Comparison of ENCODE assay signal across 1 cellular context in the genomic region with DNA sequence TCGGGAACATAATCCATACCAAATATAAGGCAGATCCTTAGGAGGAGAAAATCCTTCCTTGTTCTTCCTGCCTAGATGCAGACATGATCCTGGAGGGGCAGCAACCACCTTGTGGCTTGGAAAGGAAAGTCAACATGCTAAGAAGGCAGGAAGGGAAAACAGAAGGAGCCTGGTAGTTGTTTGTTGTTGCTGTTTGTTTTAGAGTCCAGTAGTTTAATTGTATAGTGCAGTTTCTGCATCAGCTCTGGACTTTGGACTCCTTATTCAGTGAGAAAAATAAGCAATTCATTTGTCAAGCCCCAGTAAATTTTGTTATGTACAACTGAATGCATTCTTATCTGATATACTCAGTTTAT.
TF ChIP-seq lines count a peak whose summit lies in the region.

No MANE protein-coding gene starts in this region.

TF ChIP-seq in GM23338, 12 proteins besides CTCF, POLR2A, EP300 and RAD21 (continued from another document):
- TF ChIP-seq, protein P1, sequence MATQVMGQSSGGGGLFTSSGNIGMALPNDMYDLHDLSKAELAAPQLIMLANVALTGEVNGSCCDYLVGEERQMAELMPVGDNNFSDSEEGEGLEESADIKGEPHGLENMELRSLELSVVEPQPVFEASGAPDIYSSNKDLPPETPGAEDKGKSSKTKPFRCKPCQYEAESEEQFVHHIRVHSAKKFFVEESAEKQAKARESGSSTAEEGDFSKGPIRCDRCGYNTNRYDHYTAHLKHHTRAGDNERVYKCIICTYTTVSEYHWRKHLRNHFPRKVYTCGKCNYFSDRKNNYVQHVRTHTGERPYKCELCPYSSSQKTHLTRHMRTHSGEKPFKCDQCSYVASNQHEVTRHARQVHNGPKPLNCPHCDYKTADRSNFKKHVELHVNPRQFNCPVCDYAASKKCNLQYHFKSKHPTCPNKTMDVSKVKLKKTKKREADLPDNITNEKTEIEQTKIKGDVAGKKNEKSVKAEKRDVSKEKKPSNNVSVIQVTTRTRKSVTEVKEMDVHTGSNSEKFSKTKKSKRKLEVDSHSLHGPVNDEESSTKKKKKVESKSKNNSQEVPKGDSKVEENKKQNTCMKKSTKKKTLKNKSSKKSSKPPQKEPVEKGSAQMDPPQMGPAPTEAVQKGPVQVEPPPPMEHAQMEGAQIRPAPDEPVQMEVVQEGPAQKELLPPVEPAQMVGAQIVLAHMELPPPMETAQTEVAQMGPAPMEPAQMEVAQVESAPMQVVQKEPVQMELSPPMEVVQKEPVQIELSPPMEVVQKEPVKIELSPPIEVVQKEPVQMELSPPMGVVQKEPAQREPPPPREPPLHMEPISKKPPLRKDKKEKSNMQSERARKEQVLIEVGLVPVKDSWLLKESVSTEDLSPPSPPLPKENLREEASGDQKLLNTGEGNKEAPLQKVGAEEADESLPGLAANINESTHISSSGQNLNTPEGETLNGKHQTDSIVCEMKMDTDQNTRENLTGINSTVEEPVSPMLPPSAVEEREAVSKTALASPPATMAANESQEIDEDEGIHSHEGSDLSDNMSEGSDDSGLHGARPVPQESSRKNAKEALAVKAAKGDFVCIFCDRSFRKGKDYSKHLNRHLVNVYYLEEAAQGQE (IDR thresholded peaks at IDR 0.05; ENCODE audit: unreplicated experiment) = no peak
- TF ChIP-seq, protein P2, sequence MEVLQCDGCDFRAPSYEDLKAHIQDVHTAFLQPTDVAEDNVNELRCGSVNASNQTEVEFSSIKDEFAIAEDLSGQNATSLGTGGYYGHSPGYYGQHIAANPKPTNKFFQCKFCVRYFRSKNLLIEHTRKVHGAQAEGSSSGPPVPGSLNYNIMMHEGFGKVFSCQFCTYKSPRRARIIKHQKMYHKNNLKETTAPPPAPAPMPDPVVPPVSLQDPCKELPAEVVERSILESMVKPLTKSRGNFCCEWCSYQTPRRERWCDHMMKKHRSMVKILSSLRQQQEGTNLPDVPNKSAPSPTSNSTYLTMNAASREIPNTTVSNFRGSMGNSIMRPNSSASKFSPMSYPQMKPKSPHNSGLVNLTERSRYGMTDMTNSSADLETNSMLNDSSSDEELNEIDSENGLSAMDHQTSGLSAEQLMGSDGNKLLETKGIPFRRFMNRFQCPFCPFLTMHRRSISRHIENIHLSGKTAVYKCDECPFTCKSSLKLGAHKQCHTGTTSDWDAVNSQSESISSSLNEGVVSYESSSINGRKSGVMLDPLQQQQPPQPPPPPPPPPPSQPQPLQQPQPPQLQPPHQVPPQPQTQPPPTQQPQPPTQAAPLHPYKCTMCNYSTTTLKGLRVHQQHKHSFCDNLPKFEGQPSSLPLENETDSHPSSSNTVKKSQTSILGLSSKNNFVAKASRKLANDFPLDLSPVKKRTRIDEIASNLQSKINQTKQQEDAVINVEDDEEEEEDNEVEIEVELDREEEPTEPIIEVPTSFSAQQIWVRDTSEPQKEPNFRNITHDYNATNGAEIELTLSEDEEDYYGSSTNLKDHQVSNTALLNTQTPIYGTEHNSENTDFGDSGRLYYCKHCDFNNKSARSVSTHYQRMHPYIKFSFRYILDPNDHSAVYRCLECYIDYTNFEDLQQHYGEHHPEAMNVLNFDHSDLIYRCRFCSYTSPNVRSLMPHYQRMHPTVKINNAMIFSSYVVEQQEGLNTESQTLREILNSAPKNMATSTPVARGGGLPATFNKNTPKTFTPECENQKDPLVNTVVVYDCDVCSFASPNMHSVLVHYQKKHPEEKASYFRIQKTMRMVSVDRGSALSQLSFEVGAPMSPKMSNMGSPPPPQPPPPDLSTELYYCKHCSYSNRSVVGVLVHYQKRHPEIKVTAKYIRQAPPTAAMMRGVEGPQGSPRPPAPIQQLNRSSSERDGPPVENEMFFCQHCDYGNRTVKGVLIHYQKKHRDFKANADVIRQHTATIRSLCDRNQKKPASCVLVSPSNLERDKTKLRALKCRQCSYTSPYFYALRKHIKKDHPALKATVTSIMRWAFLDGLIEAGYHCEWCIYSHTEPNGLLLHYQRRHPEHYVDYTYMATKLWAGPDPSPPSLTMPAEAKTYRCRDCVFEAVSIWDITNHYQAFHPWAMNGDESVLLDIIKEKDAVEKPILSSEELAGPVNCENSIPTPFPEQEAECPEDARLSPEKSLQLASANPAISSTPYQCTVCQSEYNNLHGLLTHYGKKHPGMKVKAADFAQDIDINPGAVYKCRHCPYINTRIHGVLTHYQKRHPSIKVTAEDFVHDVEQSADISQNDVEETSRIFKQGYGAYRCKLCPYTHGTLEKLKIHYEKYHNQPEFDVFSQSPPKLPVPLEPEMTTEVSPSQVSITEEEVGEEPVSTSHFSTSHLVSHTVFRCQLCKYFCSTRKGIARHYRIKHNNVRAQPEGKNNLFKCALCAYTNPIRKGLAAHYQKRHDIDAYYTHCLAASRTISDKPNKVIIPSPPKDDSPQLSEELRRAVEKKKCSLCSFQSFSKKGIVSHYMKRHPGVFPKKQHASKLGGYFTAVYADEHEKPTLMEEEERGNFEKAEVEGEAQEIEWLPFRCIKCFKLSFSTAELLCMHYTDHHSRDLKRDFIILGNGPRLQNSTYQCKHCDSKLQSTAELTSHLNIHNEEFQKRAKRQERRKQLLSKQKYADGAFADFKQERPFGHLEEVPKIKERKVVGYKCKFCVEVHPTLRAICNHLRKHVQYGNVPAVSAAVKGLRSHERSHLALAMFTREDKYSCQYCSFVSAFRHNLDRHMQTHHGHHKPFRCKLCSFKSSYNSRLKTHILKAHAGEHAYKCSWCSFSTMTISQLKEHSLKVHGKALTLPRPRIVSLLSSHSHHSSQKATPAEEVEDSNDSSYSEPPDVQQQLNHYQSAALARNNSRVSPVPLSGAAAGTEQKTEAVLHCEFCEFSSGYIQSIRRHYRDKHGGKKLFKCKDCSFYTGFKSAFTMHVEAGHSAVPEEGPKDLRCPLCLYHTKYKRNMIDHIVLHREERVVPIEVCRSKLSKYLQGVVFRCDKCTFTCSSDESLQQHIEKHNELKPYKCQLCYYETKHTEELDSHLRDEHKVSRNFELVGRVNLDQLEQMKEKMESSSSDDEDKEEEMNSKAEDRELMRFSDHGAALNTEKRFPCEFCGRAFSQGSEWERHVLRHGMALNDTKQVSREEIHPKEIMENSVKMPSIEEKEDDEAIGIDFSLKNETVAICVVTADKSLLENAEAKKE (CRISPR knock-in tag; IDR thresholded peaks at IDR 0.05) = no peak
- TF ChIP-seq, protein P3, sequence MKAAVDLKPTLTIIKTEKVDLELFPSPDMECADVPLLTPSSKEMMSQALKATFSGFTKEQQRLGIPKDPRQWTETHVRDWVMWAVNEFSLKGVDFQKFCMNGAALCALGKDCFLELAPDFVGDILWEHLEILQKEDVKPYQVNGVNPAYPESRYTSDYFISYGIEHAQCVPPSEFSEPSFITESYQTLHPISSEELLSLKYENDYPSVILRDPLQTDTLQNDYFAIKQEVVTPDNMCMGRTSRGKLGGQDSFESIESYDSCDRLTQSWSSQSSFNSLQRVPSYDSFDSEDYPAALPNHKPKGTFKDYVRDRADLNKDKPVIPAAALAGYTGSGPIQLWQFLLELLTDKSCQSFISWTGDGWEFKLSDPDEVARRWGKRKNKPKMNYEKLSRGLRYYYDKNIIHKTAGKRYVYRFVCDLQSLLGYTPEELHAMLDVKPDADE (IDR thresholded peaks at IDR 0.05) = no peak
- no peak for TF ChIP-seq JUNB (IDR thresholded peaks at IDR 0.05; ENCODE audit: unreplicated experiment)
- no peak for TF ChIP-seq POLR2AphosphoS5 (IDR thresholded peaks at IDR 0.05; ENCODE audit: low read depth)
